In the genomic region with DNA sequence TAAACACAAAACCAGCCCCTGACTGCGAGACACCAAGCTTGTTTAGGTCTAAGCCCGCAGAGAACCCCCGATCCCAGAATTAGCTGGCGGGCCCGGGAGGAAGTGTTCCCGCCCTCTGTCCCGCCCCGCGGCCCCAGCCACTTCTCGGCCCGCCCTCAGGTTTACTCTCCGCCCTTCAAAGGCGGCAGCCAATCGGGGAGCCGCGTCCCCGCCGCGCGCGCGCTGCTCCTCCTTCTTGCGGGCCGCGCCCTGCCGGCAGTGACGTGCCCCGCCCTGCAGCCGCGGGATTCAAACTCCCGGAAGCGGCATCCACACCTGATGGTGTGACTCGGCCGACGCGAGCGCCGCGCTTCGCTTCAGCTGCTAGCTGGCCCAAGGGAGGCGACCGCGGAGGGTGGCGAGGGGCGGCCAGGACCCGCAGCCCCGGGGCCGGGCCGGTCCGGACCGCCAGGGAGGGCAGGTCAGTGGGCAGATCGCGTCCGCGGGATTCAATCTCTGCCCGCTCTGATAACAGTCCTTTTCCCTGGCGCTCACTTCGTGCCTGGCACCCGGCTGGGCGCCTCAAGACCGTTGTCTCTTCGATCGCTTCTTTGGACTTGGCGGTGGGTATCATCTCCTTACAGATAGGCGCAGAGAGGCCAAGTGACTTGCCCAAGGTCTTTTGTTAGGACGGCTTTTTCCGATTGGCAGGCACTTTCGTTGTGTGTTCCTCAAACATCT, we compare ENCODE assay signal across 8 cellular contexts. TPM values are rescaled to one million over a fixed set of nuclear protein-coding genes. Genes with fewer than 3 reads are reported as not detected.
DNase-seq lines count a peak whose midpoint lies in the region; ATAC-seq, FAIRE-seq and TF ChIP-seq lines count a peak whose summit lies in the region.

CEP55 (plus strand) TSS at position 291 of the 720 bp plus-strand sequence. CDS start 3,440 bp downstream, outside the sequence.

- peaks cover 9% of the 10 kb centered on the region; the same call in 1 of the 2 replicates for H3K79me2 ChIP-seq in OCI-LY1 (ENCODE audit: insufficient read depth, low read length)
- H3K79me2 ChIP-seq in endothelial cell of umbilical vein (ENCODE audit: control insufficient read depth, insufficient read depth, low read length), result peaks cover 48% of the 10 kb centered on the region

- H3K9me3 ChIP-seq in OCI-LY1 (ENCODE audit: low read length) (no peaks in the 10 kb centered on the region), endothelial cell of umbilical vein (replicated peaks; ENCODE audit: control insufficient read depth, insufficient read depth, low read length) (no peaks in the 10 kb centered on the region), mononuclear cell (ENCODE audit: low read depth, low read length) (no peaks in the 10 kb centered on the region)

- CTCF ChIA-PET in endothelial cell of umbilical vein (lab: Charles Lee), result interaction anchor here (0.7 to 2.6 kb wide), 7 partner anchors 12 to 144 kb away, joined by 3 to 21 read pairs (median 6); partner anchors contain the start of gene MYOF

- peak within 1 kb of the TSS; percentile 81 for H3K4me2 ChIP-seq in OCI-LY1 (ENCODE audit: low read length)
- peak within 1 kb of the TSS; percentile 89 for H3K4me2 ChIP-seq in endothelial cell of umbilical vein (ENCODE audit: insufficient read depth, low read length)

- TF ChIP-seq POLR2A in endothelial cell of umbilical vein (IDR thresholded peaks at IDR 0.05; ENCODE audit: low read depth, low read length), result peak; percentile 76

- no peaks in the 10 kb centered on the region for H3F3A ChIP-seq in OCI-LY1 (ENCODE audit: insufficient read depth, low read length)

- H3K4me3 ChIP-seq in OCI-LY1 (ENCODE audit: low read depth, low read length, poor library complexity, severe bottlenecking) (peak within 1 kb of the TSS; percentile 93), endothelial cell of umbilical vein (replicated peaks in 1 of 3; ENCODE audit: insufficient read depth in 1 of 3, low read depth in 1 of 3, low read length in 3 of 3) (peak within 1 kb of the TSS; percentile 83 to 96 (median 89)), mononuclear cell (ENCODE audit: low read length) (peak within 1 kb of the TSS; percentile 63)

- peak within 1 kb of the TSS; percentile 77 for H3K27ac ChIP-seq in OCI-LY1 (ENCODE audit: low read depth, low read length, poor library complexity, severe bottlenecking)
- peak within 1 kb of the TSS; percentile 62 for H3K27ac ChIP-seq in endothelial cell of umbilical vein (ENCODE audit: insufficient read depth, low read depth, low read length)

- peaks cover 17% of the 10 kb centered on the region for H3K4me1 ChIP-seq in OCI-LY1 (ENCODE audit: insufficient read depth, low read length, severe bottlenecking)
- H3K4me1 ChIP-seq in endothelial cell of umbilical vein (ENCODE audit: control insufficient read depth, extremely low read depth, insufficient read depth, low read length), result peaks cover 21% of the 10 kb centered on the region
- peaks cover 29% of the 10 kb centered on the region for H3K4me1 ChIP-seq in mononuclear cell (ENCODE audit: insufficient read depth, low read length)

- H3K9ac ChIP-seq in OCI-LY1 (ENCODE audit: low read length) (peak within 1 kb of the TSS; percentile 65), endothelial cell of umbilical vein (replicated peaks; ENCODE audit: extremely low read depth, insufficient read depth, low read length) (peak within 1 kb of the TSS; percentile 78)

- POLR2A ChIA-PET in endothelial cell of umbilical vein (lab: Charles Lee), result interaction anchor here (0.7 kb wide), 1 partner anchor 83 kb away, joined by 7 read pairs; no protein-coding TSS in a partner anchor

- ATAC-seq in GM21515 (IDR thresholded peaks at IDR 0.05; ENCODE audit: unreplicated experiment), result peak; percentile 96

- peak; percentile 70 for FAIRE-seq in endothelial cell of umbilical vein (lab: Jason Lieb, UNC)

- H4K20me1 ChIP-seq in OCI-LY1 (ENCODE audit: insufficient read depth, low read length), result no peaks in the 10 kb centered on the region
- H4K20me1 ChIP-seq in endothelial cell of umbilical vein (replicated peaks; ENCODE audit: control insufficient read depth, extremely low read depth, insufficient read depth, low read length), result no peaks in the 10 kb centered on the region

- BruUV-seq in endothelial cell of umbilical vein (replicated peaks; lab: Mats Ljungman, UMichigan), result TSS peak; percentile 64

- DNase-seq in D341Med (ENCODE audit: low spot score), result peak; percentile 95
- DNase-seq in HuH-7 (ENCODE audit: low spot score), result peak; percentile 75
- peak; percentile 80 for DNase-seq in activated CD8-positive, alpha-beta memory T cell treated with anti-CD3 and anti-CD28 coated beads, Interleukin-2, amount 50 U/mL, for 24 hours (ENCODE audit: extremely low read depth)
- peak; percentile 97 for DNase-seq in endothelial cell of umbilical vein (ENCODE audit: low read depth, low spot score)
- peak; percentile 94 to 95 for DNase-seq in stimulated activated CD8-positive, alpha-beta memory T cell treated with anti-CD3 and anti-CD28 coated beads, Interleukin-2, amount 100 ng/mL, for 48 hours (ENCODE audit: low read depth in 2 of 2)

- H3K36me3 ChIP-seq in OCI-LY1 (ENCODE audit: insufficient read depth, low read length) (peaks cover 11% of the 10 kb centered on the region; the same call in 1 of the 2 replicates), endothelial cell of umbilical vein (ENCODE audit: control insufficient read depth in 2 of 2, extremely low read depth in 1 of 2, insufficient read depth in 2 of 2, low read length in 2 of 2) (peaks cover 0 to 3% of the 10 kb centered on the region in 2 experiments)

- TF ChIP-seq CTCF in OCI-LY1 (IDR thresholded peaks at IDR 0.05; ENCODE audit: low read length) (no peak), endothelial cell of umbilical vein (IDR thresholded peaks at IDR 0.05; ENCODE audit: extremely low read depth in 1 of 2, insufficient read depth in 1 of 2, low read depth in 1 of 2, low read length in 2 of 2) (no peak)

- intact Hi-C loops in endothelial cell of umbilical vein (cut with micrococcal nuclease), result loop anchor here (1.0 kb wide), 1 partner anchor 120 kb away; no protein-coding TSS in a partner anchor

- H3K9me2 ChIP-seq in OCI-LY1 (ENCODE audit: low read depth, low read length), result no peaks in the 10 kb centered on the region

- H2AFZ ChIP-seq in OCI-LY1 (ENCODE audit: low read length) (peak within 1 kb of the TSS; percentile 63), endothelial cell of umbilical vein (ENCODE audit: low read depth, low read length) (peak within 1 kb of the TSS; percentile 77)

- dilution Hi-C loops in endothelial cell of umbilical vein (cut with MboI; ENCODE audit: extremely low pct_ligation_motif_present, low sequenced_read_pairs), result no loop called here

- no peaks in the 10 kb centered on the region for H3K27me3 ChIP-seq in OCI-LY1 (ENCODE audit: insufficient read depth, low read length)
- H3K27me3 ChIP-seq in endothelial cell of umbilical vein (ENCODE audit: control insufficient read depth in 2 of 2, insufficient read depth in 2 of 2, low read length in 2 of 2), result no peaks in the 10 kb centered on the region
- H3K27me3 ChIP-seq in mononuclear cell (ENCODE audit: insufficient read depth, low read length), result no peaks in the 10 kb centered on the region

- no peaks in the 10 kb centered on the region for H3K9me1 ChIP-seq in endothelial cell of umbilical vein (replicated peaks; ENCODE audit: control insufficient read depth, extremely low read depth, insufficient read depth, low read length)

TF ChIP-seq in endothelial cell of umbilical vein, 7 proteins besides CTCF, POLR2A, EP300 and RAD21:
- TF ChIP-seq POLR2AphosphoS5 (IDR thresholded peaks at IDR 0.05; ENCODE audit: insufficient read depth, low read depth, low read length) (peak; percentile 93), JUN (IDR thresholded peaks at IDR 0.05; ENCODE audit: borderline replicate concordance, insufficient read depth, insufficient read length, low read depth) (no peak), EZH2 (IDR thresholded peaks at IDR 0.05; ENCODE audit: borderline replicate concordance, low read depth, low read length, severe bottlenecking) (no peak), FOS (IDR thresholded peaks at IDR 0.05; ENCODE audit: borderline replicate concordance, insufficient read depth, low read length) (no peak), GATA2 (IDR thresholded peaks at IDR 0.05; ENCODE audit: insufficient read depth, insufficient read length, low read depth, low read length) (no peak), MYC (IDR thresholded peaks at IDR 0.05; ENCODE audit: low read depth, low read length) (no peak)
- TF ChIP-seq, protein P1, sequence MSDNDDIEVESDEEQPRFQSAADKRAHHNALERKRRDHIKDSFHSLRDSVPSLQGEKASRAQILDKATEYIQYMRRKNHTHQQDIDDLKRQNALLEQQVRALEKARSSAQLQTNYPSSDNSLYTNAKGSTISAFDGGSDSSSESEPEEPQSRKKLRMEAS (IDR thresholded peaks at IDR 0.05; ENCODE audit: insufficient read depth, insufficient read length), result peak; percentile 71
TF ChIP-seq in endothelial cell of umbilical vein: peak in this region for 2.

RNA-seq across cellular contexts. Expression of gene CEP55, which starts in this region (rescaled TPM):
- 58.9 and 63.0 TPM in 2 replicates for total RNA-seq in endothelial cell of umbilical vein
- 13.8 and 17.4 TPM in 2 replicates for polyA plus RNA-seq in endothelial cell of umbilical vein
- polyA plus RNA-seq in endothelial cell of umbilical vein (2011; cell fraction: cytosol; rRNA removed), result 32.1 and 33.5 TPM in 2 replicates
- polyA plus RNA-seq in endothelial cell of umbilical vein (2011; cell fraction: nucleus; rRNA removed), result 17.7 and 25.4 TPM in 2 replicates
- 25.8 and 64.9 TPM in 2 replicates for polyA plus RNA-seq in endothelial cell of umbilical vein (2012)
- 11.5 and 13.4 TPM in 2 replicates for polyA minus RNA-seq in endothelial cell of umbilical vein
- polyA minus RNA-seq in endothelial cell of umbilical vein (2011; cell fraction: cytosol; rRNA and poly(A)+ RNA removed), result 25.9 TPM
- 7.3 and 12.3 TPM in 2 replicates for polyA minus RNA-seq in endothelial cell of umbilical vein (2011; cell fraction: nucleus; rRNA and poly(A)+ RNA removed)
- total RNA-seq in mononuclear cell, result 0.42 TPM

Comparison
In these comparisons a context has a peak if more than half of its experiments do, and no peak if none do; other contexts are left out.
1. Peak in every context shown above with its lines: DNase-seq, ATAC-seq, H3K4me3 ChIP-seq and H3K27ac ChIP-seq.
2. RNA of gene CEP55 (total RNA-seq): 58.9 to 63.0 TPM in endothelial cell of umbilical vein; 0.42 TPM in mononuclear cell (single experiment); every median in the first group is over 10 times any median in the second.